ENCODE assay signal across 33 cellular contexts in the genomic region with DNA sequence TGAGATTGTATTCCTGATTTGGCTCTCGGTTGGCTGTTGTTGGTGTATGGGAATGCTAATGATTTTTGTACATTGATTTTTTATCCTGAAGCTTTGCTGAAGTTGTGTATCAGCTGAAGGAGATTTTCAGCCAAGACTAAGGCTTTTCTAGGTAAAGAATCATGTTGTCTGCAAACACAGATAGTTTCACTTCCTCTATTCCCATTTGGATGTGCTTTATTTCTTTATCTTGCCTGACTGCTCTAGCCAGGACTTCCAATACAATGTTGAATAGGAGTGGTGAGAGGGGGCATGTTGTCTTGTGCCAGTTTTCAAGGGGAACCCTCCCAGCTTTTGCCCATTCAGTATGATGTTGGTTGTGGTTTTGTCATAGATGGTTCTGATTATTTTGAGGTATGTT.
"Had no signal": no experiment of that assay in that cellular context is flagged by ENCODE, and none has a peak within 500 bp of the region (broad histone marks: within the 10 kb centered on the region; RNA-seq: fewer than 3 reads in every experiment).

No MANE protein-coding gene starts in this region.

- H3K27ac Mint-ChIP-seq: activated CD4-positive, alpha-beta memory T cell treated with anti-CD3 and anti-CD28 coated beads for 36 hours; activated CD4-positive, alpha-beta T cell treated with anti-CD3 and anti-CD28 coated beads, Interleukin-2, amount 10 ng/mL, durations not matched to agents 7 days and 5 days; activated naive CD4-positive, alpha-beta T cell treated with anti-CD3 and anti-CD28 coated beads for 36 hours; brain; T-helper 1 cell treated with Interleukin-12 subunit alpha and Interleukin-12 subunit beta and Interleukin-4 antibody, amounts not matched to agents 30 μg/mL and 1 μg/mL, for 36 hours had no signal

- H3K27ac ChIP-seq: RWPE1, VCaP had no signal

- H3K36me3 Mint-ChIP-seq: activated CD4-positive, alpha-beta memory T cell treated with anti-CD3 and anti-CD28 coated beads for 36 hours; activated naive CD8-positive, alpha-beta T cell; brain had no signal

- H3K4me1 Mint-ChIP-seq: activated CD4-positive, alpha-beta T cell treated with anti-CD3 and anti-CD28 coated beads, Interleukin-2, amount 10 ng/mL, durations not matched to agents 7 days and 5 days; brain; central memory CD8-positive, alpha-beta T cell had no signal

- ATAC-seq: activated T-cell treated with anti-CD3 and anti-CD28 coated beads, Interleukin-2, amount 50 U/mL, for 4 hours; Panc1 had no signal

- FAIRE-seq: astrocyte, TTC549 had no signal

- DNase-seq: activated CD4-positive, alpha-beta memory T cell treated with anti-CD3 and anti-CD28 coated beads for 36 hours; activated CD4-positive, alpha-beta T cell treated with anti-CD3 and anti-CD28 coated beads, Interleukin-2, amount 10 ng/mL, durations not matched to agents 7 days and 5 days; activated CD4-positive, CD25-positive, alpha-beta regulatory T cell; activated CD8-positive, alpha-beta memory T cell treated with anti-CD3 and anti-CD28 coated beads for 24 hours; activated effector memory CD4-positive, alpha-beta T cell treated with anti-CD3 and anti-CD28 coated beads, Interleukin-2, amount 50 U/mL, for 16 hours; activated naive CD4-positive, alpha-beta T cell treated with anti-CD3 and anti-CD28 coated beads for 36 hours; activated T-cell treated with anti-CD3 and anti-CD28 coated beads, Interleukin-2, amount 50 U/mL, for 4 hours; amygdala; cortex of kidney; Kasumi-1; KBM-7; NCI-H1048; NCI-H1417; NCI-H1694; NCI-H2029; NCI-H2107; NCI-H2171 treated with DMSO at 0.1 percent for 48 hours; NCI-H345; NCI-H510A; NCI-H526 treated with DMSO at 0.1 percent for 48 hours; NCI-H82; OCI-M1; Right ventricle myocardium superior; T-helper 9 cell had no signal

- H3K9me3 Mint-ChIP-seq: activated CD4-positive, alpha-beta memory T cell treated with anti-CD3 and anti-CD28 coated beads for 36 hours; activated naive CD4-positive, alpha-beta T cell treated with anti-CD3 and anti-CD28 coated beads for 36 hours; activated T-cell treated with anti-CD3 and anti-CD28 coated beads, Interleukin-2, amount 50 U/mL, for 4 hours had no signal

- H3K4me3 Mint-ChIP-seq: activated CD4-positive, alpha-beta memory T cell treated with anti-CD3 and anti-CD28 coated beads for 36 hours; activated CD4-positive, alpha-beta T cell treated with anti-CD3 and anti-CD28 coated beads, Interleukin-2, amount 10 ng/mL, durations not matched to agents 7 days and 5 days; activated naive CD4-positive, alpha-beta T cell treated with anti-CD3 and anti-CD28 coated beads for 36 hours; activated naive CD8-positive, alpha-beta T cell; activated T-cell treated with anti-CD3 and anti-CD28 coated beads, Interleukin-2, amount 50 U/mL, for 4 hours; brain; central memory CD8-positive, alpha-beta T cell; T-helper 1 cell treated with Interleukin-12 subunit alpha and Interleukin-12 subunit beta and Interleukin-4 antibody, amounts not matched to agents 30 μg/mL and 1 μg/mL, for 36 hours had no signal
